ENCODE assay signal across 9 cellular contexts in genomic region chrX:37846141-37846540, GRCh38. TPM values are rescaled to one million over a fixed set of nuclear protein-coding genes. Genes with fewer than 3 reads are reported as not detected.
DNase-seq lines count a peak whose midpoint lies in the region; ATAC-seq, FAIRE-seq and TF ChIP-seq lines count a peak whose summit lies in the region.
"Had no signal": no experiment of that assay in that cellular context is flagged by ENCODE, and none has a peak within 500 bp of the region (broad histone marks: within the 10 kb centered on the region; RNA-seq: fewer than 3 reads in every experiment).

No MANE protein-coding gene starts in this region.

- H3K9me3 ChIP-seq in HepG2 (ENCODE audit: low read length) (no peaks in the 10 kb centered on the region), right lobe of liver (no peaks in the 10 kb centered on the region), PC-9 (ENCODE audit: insufficient read depth, low read depth) (no peaks in the 10 kb centered on the region)

- H3K79me2 ChIP-seq in HepG2 (ENCODE audit: insufficient read depth, low read length) (no peaks in the 10 kb centered on the region), PC-9 (ENCODE audit: low read depth) (no peaks in the 10 kb centered on the region)

- H3K4me3 ChIP-seq in HepG2 (replicated peaks in 1 of 3; ENCODE audit: insufficient read depth in 1 of 3, low read depth in 2 of 3, low read length in 3 of 3) = no peak overlapping the region
- no peak overlapping the region for H3K4me3 ChIP-seq in right lobe of liver
- peak overlapping the region; percentile 65 for H3K4me3 ChIP-seq in astrocyte of the spinal cord (ENCODE audit: low read depth, low read length)
- H3K4me3 ChIP-seq in PC-9 = no peak overlapping the region

- H4K20me1 ChIP-seq in HepG2 (ENCODE audit: insufficient read depth, low read length) = no peaks in the 10 kb centered on the region
- H4K20me1 ChIP-seq in PC-9 (ENCODE audit: insufficient read depth) = no peaks in the 10 kb centered on the region

- no peak overlapping the region for H3K9ac ChIP-seq in HepG2 (ENCODE audit: insufficient read depth, low read depth, low read length)

- H3F3A ChIP-seq in PC-9 (ENCODE audit: insufficient read depth, low read depth) = no peaks in the 10 kb centered on the region

- H3K36me3 ChIP-seq in HepG2 (replicated peaks in 1 of 2; ENCODE audit: control insufficient read depth in 1 of 2, insufficient read depth in 2 of 2, low read length in 2 of 2) (no peaks in the 10 kb centered on the region), right lobe of liver (no peaks in the 10 kb centered on the region), PC-9 (ENCODE audit: low read depth) (no peaks in the 10 kb centered on the region)

- no peak overlapping the region for H2AFZ ChIP-seq in HepG2 (ENCODE audit: low read length)
- H2AFZ ChIP-seq in PC-9 = no peak overlapping the region

- DNase-seq in HepG2 (ENCODE audit: low spot score) (no peak), right lobe of liver (no peak), astrocyte of the spinal cord (ENCODE audit: low read depth, low spot score) (peak; percentile 38), kidney tubule cell (ENCODE audit: low spot score) (peak; percentile 6), PC-9 (no peak), DMS 273 treated with DMSO at 0.1 percent for 48 hours (lab: John Stamatoyannopoulos, UW) (no peak), NCI-H1092 treated with DMSO at 0.1 percent for 48 hours (lab: John Stamatoyannopoulos, UW) (no peak)
- DNase-seq: DMS79 treated with DMSO at 0.1 percent for 48 hours had no signal

- TF ChIP-seq CTCF in HepG2 (CRISPR knock-in tag; IDR thresholded peaks at IDR 0.05) = no peak
- no peak for TF ChIP-seq CTCF in right lobe of liver (IDR thresholded peaks at IDR 0.05)
- no peak for TF ChIP-seq CTCF in astrocyte of the spinal cord (IDR thresholded peaks at IDR 0.05; ENCODE audit: low read depth, low read length)
- TF ChIP-seq CTCF in PC-9 (conservative IDR thresholded peaks at IDR 0.05) = no peak

- H3K27ac ChIP-seq in HepG2 (ENCODE audit: extremely low read length, insufficient read depth, low read length) (no peak overlapping the region), right lobe of liver (peak overlapping the region in 1 of 3 donors; percentile 79), PC-9 (no peak overlapping the region)

- in situ Hi-C loops in HepG2 (cut with HindIII; ENCODE audit: extremely low pct_ligation_motif_present, low pct_unique_long_range_greater_than_20kb) (no loop called here), astrocyte of the spinal cord (cut with HindIII; ENCODE audit: low sequenced_read_pairs) (no loop called here)

- no peak for FAIRE-seq in HepG2 (lab: Jason Lieb, UNC)

- no peaks in the 10 kb centered on the region for H3K4me1 ChIP-seq in HepG2 (ENCODE audit: insufficient read depth, low read length)
- no peaks in the 10 kb centered on the region for H3K4me1 ChIP-seq in right lobe of liver
- no peaks in the 10 kb centered on the region for H3K4me1 ChIP-seq in PC-9 (replicated peaks; ENCODE audit: insufficient read depth)

- 94% methylated on average over 2 of the region's 3 CpGs for WGBS in HepG2 (ENCODE audit: low lambda C conversion rate)
- WGBS in right lobe of liver (ENCODE audit: insufficient coverage, low coverage, low lambda C conversion rate, missing lambda C conversion rate) = 70% methylated on average over 2 of the region's 3 CpGs

- no peaks in the 10 kb centered on the region for H3K9me2 ChIP-seq in PC-9 (ENCODE audit: insufficient read depth)

- BruUV-seq in HepG2 (replicated peaks; lab: Mats Ljungman, UMichigan) = no TSS peak
- no TSS peak for BruUV-seq in PC-9 (replicated peaks; lab: Mats Ljungman, UMichigan)

- intact Hi-C loops in HepG2 (cut with micrococcal nuclease; ENCODE audit: unreplicated experiment) (no loop called here), right lobe of liver (cut with DNase I) (no loop called here), PC-9 (cut with micrococcal nuclease; ENCODE audit: unreplicated experiment) (no loop called here)

- POLR2A ChIA-PET in HepG2 (lab: Yijun Ruan, JAX) = no interaction called here
- POLR2A ChIA-PET in PC-9 (lab: Charles Lee; ENCODE audit: unreplicated experiment) = no interaction called here

- no peak for TF ChIP-seq RAD21 in HepG2 (CRISPR knock-in tag; IDR thresholded peaks at IDR 0.05)

- H3K4me2 ChIP-seq in HepG2 (ENCODE audit: low read depth, low read length) (peak overlapping the region; percentile 77; the same call in 1 of the 2 replicates), PC-9 (no peak overlapping the region)

- TF ChIP-seq EP300 in HepG2 (IDR thresholded peaks at IDR 0.05; ENCODE audit: low read depth in 2 of 2, low read length in 2 of 2) = no peak
- no peak for TF ChIP-seq EP300 in HepG2 (CRISPR knock-in tag; IDR thresholded peaks at IDR 0.05; ENCODE audit: borderline replicate concordance)

- no peak for TF ChIP-seq POLR2A in HepG2 (IDR thresholded peaks at IDR 0.05; ENCODE audit: insufficient read depth in 1 of 2, low read depth in 2 of 2, low read length in 2 of 2)
- no peak for TF ChIP-seq POLR2A in right lobe of liver (IDR thresholded peaks at IDR 0.05)

- ATAC-seq in HepG2 (no peak), right lobe of liver (no peak), HG03095 (IDR thresholded peaks at IDR 0.05; ENCODE audit: unreplicated experiment) (no peak)

- H3K27me3 ChIP-seq in HepG2 (ENCODE audit: control insufficient read depth in 1 of 2, insufficient read depth in 2 of 2, low read length in 2 of 2) (no peaks in the 10 kb centered on the region), right lobe of liver (no peaks in the 10 kb centered on the region), PC-9 (ENCODE audit: insufficient read depth, low read depth) (no peaks in the 10 kb centered on the region)

- CTCF ChIA-PET in HepG2 (lab: Yijun Ruan, JAX; ENCODE audit: low intra/inter-chr PET ratio, low total read pairs) (no interaction called here), PC-9 (lab: Charles Lee) (no interaction called here)

TF ChIP-seq in HepG2, 621 proteins besides CTCF, POLR2A, EP300 and RAD21 (continues in another document):
- TF ChIP-seq, protein P1, sequence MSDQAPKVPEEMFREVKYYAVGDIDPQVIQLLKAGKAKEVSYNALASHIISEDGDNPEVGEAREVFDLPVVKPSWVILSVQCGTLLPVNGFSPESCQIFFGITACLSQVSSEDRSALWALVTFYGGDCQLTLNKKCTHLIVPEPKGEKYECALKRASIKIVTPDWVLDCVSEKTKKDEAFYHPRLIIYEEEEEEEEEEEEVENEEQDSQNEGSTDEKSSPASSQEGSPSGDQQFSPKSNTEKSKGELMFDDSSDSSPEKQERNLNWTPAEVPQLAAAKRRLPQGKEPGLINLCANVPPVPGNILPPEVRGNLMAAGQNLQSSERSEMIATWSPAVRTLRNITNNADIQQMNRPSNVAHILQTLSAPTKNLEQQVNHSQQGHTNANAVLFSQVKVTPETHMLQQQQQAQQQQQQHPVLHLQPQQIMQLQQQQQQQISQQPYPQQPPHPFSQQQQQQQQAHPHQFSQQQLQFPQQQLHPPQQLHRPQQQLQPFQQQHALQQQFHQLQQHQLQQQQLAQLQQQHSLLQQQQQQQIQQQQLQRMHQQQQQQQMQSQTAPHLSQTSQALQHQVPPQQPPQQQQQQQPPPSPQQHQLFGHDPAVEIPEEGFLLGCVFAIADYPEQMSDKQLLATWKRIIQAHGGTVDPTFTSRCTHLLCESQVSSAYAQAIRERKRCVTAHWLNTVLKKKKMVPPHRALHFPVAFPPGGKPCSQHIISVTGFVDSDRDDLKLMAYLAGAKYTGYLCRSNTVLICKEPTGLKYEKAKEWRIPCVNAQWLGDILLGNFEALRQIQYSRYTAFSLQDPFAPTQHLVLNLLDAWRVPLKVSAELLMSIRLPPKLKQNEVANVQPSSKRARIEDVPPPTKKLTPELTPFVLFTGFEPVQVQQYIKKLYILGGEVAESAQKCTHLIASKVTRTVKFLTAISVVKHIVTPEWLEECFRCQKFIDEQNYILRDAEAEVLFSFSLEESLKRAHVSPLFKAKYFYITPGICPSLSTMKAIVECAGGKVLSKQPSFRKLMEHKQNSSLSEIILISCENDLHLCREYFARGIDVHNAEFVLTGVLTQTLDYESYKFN (CRISPR knock-in tag; conservative IDR thresholded peaks at IDR 0.05) = no peak
- no peak for TF ChIP-seq ZNF704 (CRISPR knock-in tag; IDR thresholded peaks at IDR 0.05; ENCODE audit: borderline replicate concordance)
- TF ChIP-seq NR3C1 (CRISPR knock-in tag; IDR thresholded peaks at IDR 0.05) = no peak
- TF ChIP-seq ZNF724P (CRISPR knock-in tag; IDR thresholded peaks at IDR 0.05; ENCODE audit: borderline replicate concordance) = no peak

RNA-seq across cellular contexts. Expression of gene DYNLT3, which starts 1.2 kb away (rescaled TPM):
- total RNA-seq in HepG2 (2016; rRNA removed; fragmentation: Illumina TruSeq; extraction: Trizol) = 6.1 and 9.5 TPM in 2 replicates
- total RNA-seq in HepG2 (2016; cell fraction: cytosol; rRNA removed; fragmentation: Illumina TruSeq; extraction: Trizol; ENCODE audit: low read depth) = 1.5 and 1.8 TPM in 2 replicates
- total RNA-seq in HepG2 (2016; cell fraction: insoluble cytoplasmic fraction; rRNA removed; fragmentation: Illumina TruSeq; extraction: Trizol) = 6.1 and 10.9 TPM in 2 replicates
- 4.0 and 4.4 TPM in 2 replicates for total RNA-seq in HepG2 (2016; cell fraction: membrane; rRNA removed; fragmentation: Illumina TruSeq; extraction: Trizol)
- 3.2 and 3.4 TPM in 2 replicates for total RNA-seq in HepG2 (2016; cell fraction: nucleus; rRNA removed; fragmentation: Illumina TruSeq; extraction: Trizol)
- polyA plus RNA-seq in HepG2 (2011; rRNA removed) = 5.4 TPM in 2 replicates
- polyA plus RNA-seq in HepG2 (2011; cell fraction: cytosol; rRNA removed) = 2.0 and 3.9 TPM in 2 replicates
- 0.90 and 2.0 TPM in 2 replicates for polyA plus RNA-seq in HepG2 (2011; cell fraction: nucleus; rRNA removed)
- polyA plus RNA-seq in HepG2 (2012) = 7.0 and 9.2 TPM in 2 replicates
- 1.6 and 2.3 TPM in 2 replicates for polyA plus RNA-seq in HepG2 (2016; cell fraction: cytosol; fragmentation: Illumina TruSeq; extraction: Trizol; ENCODE audit: low read depth)
- 14.0 and 14.5 TPM in 2 replicates for polyA plus RNA-seq in HepG2 (2016; cell fraction: insoluble cytoplasmic fraction; fragmentation: Illumina TruSeq; extraction: Trizol; ENCODE audit: low read depth)
- 4.6 TPM in 2 replicates for polyA plus RNA-seq in HepG2 (2016; cell fraction: membrane; fragmentation: Illumina TruSeq; extraction: Trizol; ENCODE audit: low read depth)
- polyA plus RNA-seq in HepG2 (2016; cell fraction: nucleus; fragmentation: Illumina TruSeq; extraction: Trizol; ENCODE audit: insufficient read depth, low read depth) = 6.3 and 6.6 TPM in 2 replicates
- 1.7 and 12.3 TPM in 2 replicates for polyA minus RNA-seq in HepG2 (2011; rRNA and poly(A)+ RNA removed; ENCODE audit: low replicate concordance)
- polyA minus RNA-seq in HepG2 (2011; cell fraction: cytosol; rRNA and poly(A)+ RNA removed) = 2.4 and 3.0 TPM in 2 replicates
- polyA minus RNA-seq in HepG2 (2011; cell fraction: nucleus; rRNA and poly(A)+ RNA removed) = 3.0 and 4.5 TPM in 2 replicates
- 10 to 100 TPM; 13.1 to 24.4 (median 17.7) TPM for total RNA-seq in right lobe of liver
- not detected in 2 replicates for total RNA-seq in PC-9 (2021)

Comparison
In these comparisons a context has a peak if more than half of its experiments do, and no peak if none do; other contexts are left out.
1. DNase-seq: peak in astrocyte of the spinal cord (single experiment) and kidney tubule cell (single experiment); none in HepG2 (single experiment), right lobe of liver (0 of 3), PC-9 (0 of 2), DMS 273 treated with DMSO at 0.1 percent for 48 hours (single experiment) and NCI-H1092 treated with DMSO at 0.1 percent for 48 hours (single experiment).